In genomic region chr13:79540504-79540903, GRCh38 we compare ENCODE assay signal across 21 cellular contexts. TPM values are rescaled to one million over a fixed set of nuclear protein-coding genes. Genes with fewer than 3 reads are reported as not detected.
DNase-seq lines count a peak whose midpoint lies in the region; ATAC-seq, FAIRE-seq and TF ChIP-seq lines count a peak whose summit lies in the region.
"Had no signal": no experiment of that assay in that cellular context is flagged by ENCODE, and none has a peak within 500 bp of the region (broad histone marks: within the 10 kb centered on the region; RNA-seq: fewer than 3 reads in every experiment).

No MANE protein-coding gene starts in this region.

- TF ChIP-seq EP300 in HepG2 (IDR thresholded peaks at IDR 0.05; ENCODE audit: low read depth in 2 of 2, low read length in 2 of 2) (no peak), HepG2 (CRISPR knock-in tag; IDR thresholded peaks at IDR 0.05; ENCODE audit: borderline replicate concordance) (no peak)

- DNase-seq in HepG2 (ENCODE audit: low spot score) (no peak), left lobe of liver (ENCODE audit: low spot score) (no peak), KG1 (lab: John Stamatoyannopoulos, UW) (no peak), NCI-H2081 (lab: John Stamatoyannopoulos, UW) (no peak), T1000 (lab: John Stamatoyannopoulos, UW) (no peak)
- DNase-seq: CD4-positive, CD25-positive, alpha-beta regulatory T cell; CD8-positive, alpha-beta T cell; DMS 273 treated with DMSO at 0.1 percent for 48 hours; DMS79; GF-D8; GOT3; HFFc6 had no signal

- no peak for TF ChIP-seq POLR2A in HepG2 (IDR thresholded peaks at IDR 0.05; ENCODE audit: insufficient read depth in 1 of 2, low read depth in 2 of 2, low read length in 2 of 2)

- no peak overlapping the region for H3K4me2 ChIP-seq in HepG2 (ENCODE audit: low read depth, low read length)
- no peak overlapping the region for H3K4me2 ChIP-seq in Loucy (ENCODE audit: low read depth, low read length, poor library complexity, severe bottlenecking)
- H3K4me2 ChIP-seq: BLaER1 had no signal

- no TSS peak for BruUV-seq in HepG2 (replicated peaks; lab: Mats Ljungman, UMichigan)

- H2AFZ ChIP-seq in HepG2 (ENCODE audit: low read length) (no peak overlapping the region), Loucy (ENCODE audit: low read length) (0 out of 2 replicates have a peak overlapping the region, but pooled peaks have one; percentile 42)

- H3K27ac ChIP-seq in liver (ENCODE audit: low read depth in 1 of 2, low read length in 2 of 2) (peak overlapping the region in 1 of 2 donors; percentile 35), HepG2 (ENCODE audit: extremely low read length, insufficient read depth, low read length) (no peak overlapping the region)
- H3K27ac ChIP-seq: BLaER1, C4-2B had no signal

- no peak for FAIRE-seq in HepG2 (lab: Jason Lieb, UNC)
- FAIRE-seq: D721Med, GM12891, GM18507, H54 had no signal

- in situ Hi-C loops in HepG2 (cut with HindIII; ENCODE audit: extremely low pct_ligation_motif_present, low pct_unique_long_range_greater_than_20kb), result loop anchor here (5.0 kb wide), 1 partner anchor 118 kb away; no protein-coding TSS in a partner anchor

- H4K20me1 ChIP-seq in HepG2 (ENCODE audit: insufficient read depth, low read length) (no peaks in the 10 kb centered on the region), Loucy (ENCODE audit: insufficient read depth, low read length, poor library complexity, severe bottlenecking) (no peaks in the 10 kb centered on the region)
- H4K20me1 ChIP-seq: BLaER1 had no signal

- peaks cover 0 to 2% (median under 1%) of the 10 kb centered on the region in 4 donors for H3K4me1 ChIP-seq in liver (ENCODE audit: control insufficient read depth in 4 of 4, insufficient read depth in 4 of 4, low read length in 3 of 4)
- H3K4me1 ChIP-seq in HepG2 (ENCODE audit: insufficient read depth, low read length), result no peaks in the 10 kb centered on the region
- H3K4me1 ChIP-seq in Loucy (ENCODE audit: insufficient read depth, low read length, poor library complexity, severe bottlenecking), result no peaks in the 10 kb centered on the region
- H3K4me1 ChIP-seq: BLaER1, HAP-1 had no signal

- H3K9ac ChIP-seq in liver (ENCODE audit: low read depth in 1 of 2, low read length in 2 of 2), result peak overlapping the region in 1 of 2 donors; percentile 24
- no peak overlapping the region for H3K9ac ChIP-seq in HepG2 (ENCODE audit: insufficient read depth, low read depth, low read length)
- H3K9ac ChIP-seq in Loucy (ENCODE audit: low read depth, low read length, poor library complexity, severe bottlenecking), result no peak overlapping the region
- H3K9ac ChIP-seq: BLaER1 had no signal

- no peaks in the 10 kb centered on the region for H3K27me3 ChIP-seq in liver (ENCODE audit: control insufficient read depth in 4 of 4, insufficient read depth in 4 of 4, low read length in 3 of 4)
- H3K27me3 ChIP-seq in HepG2 (ENCODE audit: control insufficient read depth in 1 of 2, insufficient read depth in 2 of 2, low read length in 2 of 2), result no peaks in the 10 kb centered on the region
- H3K27me3 ChIP-seq in Loucy (ENCODE audit: insufficient read depth, low read length, poor library complexity, severe bottlenecking), result no peaks in the 10 kb centered on the region
- H3K27me3 ChIP-seq: BLaER1 had no signal

- POLR2A ChIA-PET in HepG2 (lab: Yijun Ruan, JAX), result interaction anchor here (1.2 kb wide), 1 partner anchor 116 kb away, joined by 3 read pairs; no protein-coding TSS in a partner anchor

- CTCF ChIA-PET in HepG2 (lab: Yijun Ruan, JAX; ENCODE audit: low intra/inter-chr PET ratio, low total read pairs), result interaction anchor here (4.2 kb wide), 1 partner anchor 116 kb away, joined by 59 read pairs; no protein-coding TSS in a partner anchor

- no peaks in the 10 kb centered on the region for H3K9me2 ChIP-seq in Loucy (replicated peaks; ENCODE audit: low read depth, low read length)

- H3K9me3 ChIP-seq in liver (ENCODE audit: control insufficient read depth in 4 of 4, low read length in 3 of 4) (no peaks in the 10 kb centered on the region), HepG2 (ENCODE audit: low read length) (no peaks in the 10 kb centered on the region), Loucy (ENCODE audit: insufficient read depth, low read depth, low read length) (no peaks in the 10 kb centered on the region)
- H3K9me3 ChIP-seq: BLaER1, HAP-1 had no signal

- TF ChIP-seq CTCF in liver (IDR thresholded peaks at IDR 0.05; ENCODE audit: low read depth, low read length, missing input control) (no peak), HepG2 (CRISPR knock-in tag; IDR thresholded peaks at IDR 0.05) (no peak), Loucy (conservative IDR thresholded peaks at IDR 0.05; ENCODE audit: low read length) (no peak)

- H3K79me2 ChIP-seq in HepG2 (ENCODE audit: insufficient read depth, low read length), result no peaks in the 10 kb centered on the region
- no peaks in the 10 kb centered on the region for H3K79me2 ChIP-seq in Loucy (ENCODE audit: insufficient read depth, low read length)

- H3K36me3 ChIP-seq in liver (ENCODE audit: control insufficient read depth in 4 of 4, insufficient read depth in 3 of 4, low read depth in 1 of 4, low read length in 3 of 4) (peaks cover 0 to 4% (median 1%) of the 10 kb centered on the region in 4 donors), HepG2 (replicated peaks in 1 of 2; ENCODE audit: control insufficient read depth in 1 of 2, insufficient read depth in 2 of 2, low read length in 2 of 2) (peaks cover 0 to 5% of the 10 kb centered on the region in 2 experiments; a peak in 1 of 5 replicates), Loucy (ENCODE audit: insufficient read depth, low read length) (no peaks in the 10 kb centered on the region)
- H3K36me3 ChIP-seq: BLaER1, HAP-1 had no signal

- H3K4me3 ChIP-seq in liver (ENCODE audit: low read depth in 1 of 3, low read length in 3 of 3) (no peak overlapping the region), HepG2 (replicated peaks in 1 of 3; ENCODE audit: insufficient read depth in 1 of 3, low read depth in 2 of 3, low read length in 3 of 3) (no peak overlapping the region), Loucy (ENCODE audit: low read length, poor library complexity, severe bottlenecking) (no peak overlapping the region)
- H3K4me3 ChIP-seq: BLaER1, HAP-1 had no signal

- ATAC-seq in HepG2, result no peak
- ATAC-seq in left lobe of liver, result peak; percentile 56
- ATAC-seq: CD8-positive, alpha-beta T cell had no signal

- intact Hi-C loops in HepG2 (cut with micrococcal nuclease; ENCODE audit: unreplicated experiment), result loop anchor here (5.0 kb wide), 1 partner anchor 58 kb away; the partner anchor contains the start of gene NDFIP2

- WGBS in liver, result 62% methylated on average over 4 of the region's 4 CpGs
- 77% methylated on average over 4 of the region's 4 CpGs for WGBS in HepG2 (ENCODE audit: low lambda C conversion rate)

- TF ChIP-seq RAD21 in liver (IDR thresholded peaks at IDR 0.05), result no peak
- no peak for TF ChIP-seq RAD21 in HepG2 (CRISPR knock-in tag; IDR thresholded peaks at IDR 0.05)

- no peaks in the 10 kb centered on the region for H3F3A ChIP-seq in Loucy (ENCODE audit: low read depth)

TF ChIP-seq in liver, 16 proteins besides CTCF, POLR2A, EP300 and RAD21:
- no peak for TF ChIP-seq GABPA (IDR thresholded peaks at IDR 0.05 in 1 of 2, conservative IDR thresholded peaks at IDR 0.05 in 1 of 2)
- TF ChIP-seq HNF4A (conservative IDR thresholded peaks at IDR 0.05), result peak; percentile 31 to 54
- TF ChIP-seq SP1 (IDR thresholded peaks at IDR 0.05), result no peak

TF ChIP-seq in HepG2, 621 proteins besides CTCF, POLR2A, EP300 and RAD21 (continues in another document):
- TF ChIP-seq HDAC6 (IDR thresholded peaks at IDR 0.05; ENCODE audit: low read depth, low read length), result no peak

RNA-seq across cellular contexts. Expression of gene NDFIP2, which starts 59.5 kb away (rescaled TPM):
- total RNA-seq in liver, result 10 to 100 TPM; 15.5 to 22.2 TPM
- 10 to 100 TPM; 16.0 to 16.6 TPM for polyA plus RNA-seq in liver
- 32.0 and 32.6 TPM in 2 replicates for total RNA-seq in HepG2 (2016; rRNA removed; fragmentation: Illumina TruSeq; extraction: Trizol)
- 5.4 and 6.5 TPM in 2 replicates for total RNA-seq in HepG2 (2016; cell fraction: cytosol; rRNA removed; fragmentation: Illumina TruSeq; extraction: Trizol; ENCODE audit: low read depth)
- 32.5 and 33.8 TPM in 2 replicates for total RNA-seq in HepG2 (2016; cell fraction: insoluble cytoplasmic fraction; rRNA removed; fragmentation: Illumina TruSeq; extraction: Trizol)
- 11.7 and 12.3 TPM in 2 replicates for total RNA-seq in HepG2 (2016; cell fraction: membrane; rRNA removed; fragmentation: Illumina TruSeq; extraction: Trizol)
- 28.6 and 29.3 TPM in 2 replicates for total RNA-seq in HepG2 (2016; cell fraction: nucleus; rRNA removed; fragmentation: Illumina TruSeq; extraction: Trizol)
- 22.8 and 23.2 TPM in 2 replicates for polyA plus RNA-seq in HepG2 (2011; rRNA removed)
- polyA plus RNA-seq in HepG2 (2011; cell fraction: cytosol; rRNA removed), result 11.6 and 13.3 TPM in 2 replicates
- polyA plus RNA-seq in HepG2 (2011; cell fraction: nucleus; rRNA removed), result 5.7 and 6.8 TPM in 2 replicates
- polyA plus RNA-seq in HepG2 (2012), result 19.8 and 27.5 TPM in 2 replicates
- polyA plus RNA-seq in HepG2 (2016; cell fraction: cytosol; fragmentation: Illumina TruSeq; extraction: Trizol; ENCODE audit: low read depth), result 4.3 and 5.2 TPM in 2 replicates
- 27.0 and 28.4 TPM in 2 replicates for polyA plus RNA-seq in HepG2 (2016; cell fraction: insoluble cytoplasmic fraction; fragmentation: Illumina TruSeq; extraction: Trizol; ENCODE audit: low read depth)
- polyA plus RNA-seq in HepG2 (2016; cell fraction: membrane; fragmentation: Illumina TruSeq; extraction: Trizol; ENCODE audit: low read depth), result 9.5 TPM in 2 replicates
- polyA plus RNA-seq in HepG2 (2016; cell fraction: nucleus; fragmentation: Illumina TruSeq; extraction: Trizol; ENCODE audit: insufficient read depth, low read depth), result 31.9 and 33.1 TPM in 2 replicates
- polyA minus RNA-seq in HepG2 (2011; rRNA and poly(A)+ RNA removed; ENCODE audit: low replicate concordance), result 26.2 and 77.2 TPM in 2 replicates
- polyA minus RNA-seq in HepG2 (2011; cell fraction: cytosol; rRNA and poly(A)+ RNA removed), result 21.9 and 24.7 TPM in 2 replicates
- polyA minus RNA-seq in HepG2 (2011; cell fraction: nucleus; rRNA and poly(A)+ RNA removed), result 20.2 and 23.6 TPM in 2 replicates
- total RNA-seq in left lobe of liver, result 27.8 TPM
